9 cellular contexts compared by ENCODE assay signal in genomic region chr11:64867748-64868462, GRCh38. TPM values are rescaled to one million over a fixed set of nuclear protein-coding genes. Genes with fewer than 3 reads are reported as not detected.
DNase-seq lines count a peak whose midpoint lies in the region; ATAC-seq and TF ChIP-seq lines count a peak whose summit lies in the region.
"Had no signal": no experiment of that assay in that cellular context is flagged by ENCODE, and none has a peak within 500 bp of the region (broad histone marks: within the 10 kb centered on the region; RNA-seq: fewer than 3 reads in every experiment).

No MANE protein-coding gene starts in this region.

- H3K9ac ChIP-seq in BLaER1 treated with 17β-estradiol and CSF1 and Interleukin-3, amounts not matched to agents 10 nM and 100 nM: peak overlapping the region in 8 of 11 experiments; percentile 17 to 77 (median 44); a peak in 12 of 22 replicates
- H3K9ac ChIP-seq in neuronal stem cell (ENCODE audit: low read depth, low read length, poor library complexity): no peak overlapping the region

- H4K8ac ChIP-seq in neuronal stem cell (ENCODE audit: low read depth, low read length): no peak overlapping the region

- H2AK5ac ChIP-seq in neuronal stem cell (ENCODE audit: low read depth, low read length): no peak overlapping the region

- H2BK15ac ChIP-seq in neuronal stem cell (ENCODE audit: low read length): no peak overlapping the region

- H4K91ac ChIP-seq in neuronal stem cell (ENCODE audit: low read depth, low read length, poor library complexity): no peak overlapping the region

- H3K27ac ChIP-seq in BLaER1 treated with 17β-estradiol and CSF1 and Interleukin-3, amounts not matched to agents 10 nM and 100 nM: peak overlapping the region in 8 of 11 experiments; percentile 8 to 98 (median 54); a peak in 14 of 22 replicates
- peak overlapping the region; percentile 68 to 75 for H3K27ac ChIP-seq in breast epithelium
- H3K27ac ChIP-seq in neuronal stem cell (replicated peaks; ENCODE audit: low read length): no peak overlapping the region

- H3K36me3 ChIP-seq in BLaER1 treated with 17β-estradiol and CSF1 and Interleukin-3, amounts not matched to agents 10 nM and 100 nM: peaks cover 30 to 75% (median 53%) of the 10 kb centered on the region in 11 experiments
- H3K36me3 ChIP-seq in breast epithelium (no peaks in the 10 kb centered on the region), neuronal stem cell (replicated peaks in 1 of 2; ENCODE audit: control insufficient read depth in 2 of 2, insufficient read depth in 2 of 2, low read length in 2 of 2) (peaks cover 8 to 15% of the 10 kb centered on the region in 2 donors)

- peak overlapping the region; percentile 93 to 100 (median 98) for H3K4me2 ChIP-seq in BLaER1 treated with 17β-estradiol and CSF1 and Interleukin-3, amounts not matched to agents 10 nM and 100 nM
- no peak overlapping the region for H3K4me2 ChIP-seq in neuronal stem cell (ENCODE audit: insufficient read depth, low read length, poor library complexity, severe bottlenecking)

- H3K4ac ChIP-seq in neuronal stem cell (ENCODE audit: low read length): no peak overlapping the region

- H2BK12ac ChIP-seq in neuronal stem cell (ENCODE audit: low read length): no peak overlapping the region

- 100% methylated on average over 1 of the region's 28 CpGs; no CpG with 5 or more reads in 1 of the 2 donors for WGBS in neuronal stem cell (ENCODE audit: extremely low coverage in 2 of 2, insufficient read length in 2 of 2, insufficient replicate concordance in 1 of 2), 2 donors

- no peak for ATAC-seq in omental fat pad (ENCODE audit: low FRiP score)

- no peak overlapping the region for H3K14ac ChIP-seq in neuronal stem cell (ENCODE audit: low read length)

- peaks cover 0 to 5% (median 0%) of the 10 kb centered on the region in 11 experiments; a peak in 1 of 22 replicates for H3K9me3 ChIP-seq in BLaER1 treated with 17β-estradiol and CSF1 and Interleukin-3, amounts not matched to agents 10 nM and 100 nM (replicated peaks in 1 of 11)
- H3K9me3 ChIP-seq in breast epithelium (no peaks in the 10 kb centered on the region), neuronal stem cell (replicated peaks in 1 of 2; ENCODE audit: control insufficient read depth in 2 of 2, insufficient read depth in 1 of 2, low read depth in 1 of 2, low read length in 2 of 2) (peaks cover 0 to 4% of the 10 kb centered on the region in 2 donors)

- H3K79me1 ChIP-seq in neuronal stem cell (ENCODE audit: low read depth, low read length): peaks cover 18% of the 10 kb centered on the region

- intact Hi-C loops in breast epithelium (cut with DNase I; ENCODE audit: low total_unique reads): no loop called here

- peaks cover 48 to 100% (median 80%) of the 10 kb centered on the region in 11 experiments for H4K20me1 ChIP-seq in BLaER1 treated with 17β-estradiol and CSF1 and Interleukin-3, amounts not matched to agents 10 nM and 100 nM

- H3K18ac ChIP-seq in neuronal stem cell (ENCODE audit: low read length): no peak overlapping the region

- no peak overlapping the region for H2BK5ac ChIP-seq in neuronal stem cell (ENCODE audit: low read length)

- peaks cover 98 to 100% (median 100%) of the 10 kb centered on the region in 10 experiments for H3K4me1 ChIP-seq in BLaER1 treated with 17β-estradiol and CSF1 and Interleukin-3, amounts not matched to agents 10 nM and 100 nM
- peaks cover 30 to 44% of the 10 kb centered on the region in 2 donors for H3K4me1 ChIP-seq in breast epithelium
- H3K4me1 ChIP-seq in neuronal stem cell (ENCODE audit: control insufficient read depth in 2 of 2, insufficient read depth in 1 of 2, low read depth in 1 of 2, low read length in 2 of 2): peaks cover 35 to 51% of the 10 kb centered on the region in 2 donors

- H3K23ac ChIP-seq in neuronal stem cell (ENCODE audit: low read depth, low read length, poor library complexity): no peak overlapping the region

- DNase-seq in NCI-H226: peak; percentile 84
- DNase-seq in breast epithelium (ENCODE audit: low spot score in 2 of 2): no peak
- DNase-seq in omental fat pad (ENCODE audit: low spot score): peak; percentile 21
- DNase-seq in RPMI8226: no peak
- no peak for DNase-seq in GM19238 (ENCODE audit: insufficient read length, low spot score)
- no peak for DNase-seq in neuronal stem cell (ENCODE audit: low spot score)
- DNase-seq in iPS-NIHi7 (ENCODE audit: extremely low spot score): no peak
- DNase-seq: DND-41 had no signal

- TF ChIP-seq CTCF in breast epithelium (IDR thresholded peaks at IDR 0.05) (no peak), omental fat pad (IDR thresholded peaks at IDR 0.05) (no peak)

- no peak overlapping the region for H2BK120ac ChIP-seq in neuronal stem cell (ENCODE audit: low read depth, low read length)

- TF ChIP-seq POLR2A in breast epithelium (IDR thresholded peaks at IDR 0.05): no peak

- H2AFZ ChIP-seq in neuronal stem cell (ENCODE audit: low read length): no peak overlapping the region

- H3K27me3 ChIP-seq in BLaER1 treated with 17β-estradiol and CSF1 and Interleukin-3, amounts not matched to agents 10 nM and 100 nM: no peaks in the 10 kb centered on the region
- no peaks in the 10 kb centered on the region for H3K27me3 ChIP-seq in breast epithelium
- no peaks in the 10 kb centered on the region for H3K27me3 ChIP-seq in neuronal stem cell (ENCODE audit: control insufficient read depth in 3 of 3, insufficient read depth in 3 of 3, low read depth in 1 of 3, low read length in 3 of 3)

- H3K4me3 ChIP-seq in BLaER1 treated with 17β-estradiol and CSF1 and Interleukin-3, amounts not matched to agents 10 nM and 100 nM: no peak overlapping the region
- H3K4me3 ChIP-seq in breast epithelium: no peak overlapping the region
- no peak overlapping the region for H3K4me3 ChIP-seq in neuronal stem cell (ENCODE audit: low read length in 2 of 2)

RNA-seq across cellular contexts. Expression of gene EHD1, which starts 10.5 kb away (rescaled TPM):
- total RNA-seq in breast epithelium (10 to 100 TPM; 26.9 to 45.4 (median 31.2) TPM), omental fat pad (100 to 1,000 TPM in 2 of 4 donors, 10 to 100 TPM in 2; 66.4 to 226 (median 94.8) TPM)
- 24.4 TPM for polyA plus RNA-seq in neuronal stem cell (2013, experiment 1 of 2)
- 23.3 TPM for polyA plus RNA-seq in neuronal stem cell (2013, experiment 2 of 2)

RNA-seq across cellular contexts. Expression of gene CDC42BPG, which starts 23.5 kb away (rescaled TPM):
- total RNA-seq in breast epithelium: 10 to 100 TPM in 1 of 3 donors, 1 to 10 TPM in 1, not detected in 1; 5.9 to 14.9 TPM
- total RNA-seq in omental fat pad: under 1 TPM; 0.19 to 0.48 (median 0.42) TPM
- 1.1 TPM for polyA plus RNA-seq in neuronal stem cell (2013, experiment 1 of 2)
- 1.1 TPM for polyA plus RNA-seq in neuronal stem cell (2013, experiment 2 of 2)

RNA-seq across cellular contexts. Expression of gene ATG2A, which starts 49.1 kb away (rescaled TPM):
- 10 to 100 TPM; 20.0 to 22.1 (median 21.2) TPM for total RNA-seq in breast epithelium
- 10 to 100 TPM; 20.3 to 34.8 (median 22.2) TPM for total RNA-seq in omental fat pad
- polyA plus RNA-seq in neuronal stem cell (2013, experiment 1 of 2): 5.3 TPM
- 5.5 TPM for polyA plus RNA-seq in neuronal stem cell (2013, experiment 2 of 2)

RNA-seq across cellular contexts. Expression of gene PPP2R5B, which starts 56.6 kb away (rescaled TPM):
- 10 to 100 TPM; 12.8 to 14.0 (median 13.8) TPM for total RNA-seq in breast epithelium
- total RNA-seq in omental fat pad: 10 to 100 TPM in 3 of 4 donors, 1 to 10 TPM in 1; 7.8 to 20.3 (median 12.4) TPM
- 5.7 TPM for polyA plus RNA-seq in neuronal stem cell (2013, experiment 1 of 2)
- polyA plus RNA-seq in neuronal stem cell (2013, experiment 2 of 2): 6.1 TPM

RNA-seq across cellular contexts. Expression of gene MEN1, which starts 57.6 kb away (rescaled TPM):
- total RNA-seq in breast epithelium (10 to 100 TPM; 11.4 to 19.0 (median 14.8) TPM), omental fat pad (10 to 100 TPM in 3 of 4 donors, 1 to 10 TPM in 1; 7.3 to 20.2 (median 12.2) TPM)
- 59.7 TPM for polyA plus RNA-seq in neuronal stem cell (2013, experiment 1 of 2)
- 59.7 TPM for polyA plus RNA-seq in neuronal stem cell (2013, experiment 2 of 2)

Comparison
In these comparisons a context has a peak if more than half of its experiments do, and no peak if none do; other contexts are left out.
1. DNase-seq: peak in NCI-H226 (single experiment) and omental fat pad (single experiment); none in breast epithelium (0 of 2), RPMI8226 (single experiment), GM19238 (single experiment), neuronal stem cell (single experiment) and iPS-NIHi7 (single experiment).